In the genomic region with DNA sequence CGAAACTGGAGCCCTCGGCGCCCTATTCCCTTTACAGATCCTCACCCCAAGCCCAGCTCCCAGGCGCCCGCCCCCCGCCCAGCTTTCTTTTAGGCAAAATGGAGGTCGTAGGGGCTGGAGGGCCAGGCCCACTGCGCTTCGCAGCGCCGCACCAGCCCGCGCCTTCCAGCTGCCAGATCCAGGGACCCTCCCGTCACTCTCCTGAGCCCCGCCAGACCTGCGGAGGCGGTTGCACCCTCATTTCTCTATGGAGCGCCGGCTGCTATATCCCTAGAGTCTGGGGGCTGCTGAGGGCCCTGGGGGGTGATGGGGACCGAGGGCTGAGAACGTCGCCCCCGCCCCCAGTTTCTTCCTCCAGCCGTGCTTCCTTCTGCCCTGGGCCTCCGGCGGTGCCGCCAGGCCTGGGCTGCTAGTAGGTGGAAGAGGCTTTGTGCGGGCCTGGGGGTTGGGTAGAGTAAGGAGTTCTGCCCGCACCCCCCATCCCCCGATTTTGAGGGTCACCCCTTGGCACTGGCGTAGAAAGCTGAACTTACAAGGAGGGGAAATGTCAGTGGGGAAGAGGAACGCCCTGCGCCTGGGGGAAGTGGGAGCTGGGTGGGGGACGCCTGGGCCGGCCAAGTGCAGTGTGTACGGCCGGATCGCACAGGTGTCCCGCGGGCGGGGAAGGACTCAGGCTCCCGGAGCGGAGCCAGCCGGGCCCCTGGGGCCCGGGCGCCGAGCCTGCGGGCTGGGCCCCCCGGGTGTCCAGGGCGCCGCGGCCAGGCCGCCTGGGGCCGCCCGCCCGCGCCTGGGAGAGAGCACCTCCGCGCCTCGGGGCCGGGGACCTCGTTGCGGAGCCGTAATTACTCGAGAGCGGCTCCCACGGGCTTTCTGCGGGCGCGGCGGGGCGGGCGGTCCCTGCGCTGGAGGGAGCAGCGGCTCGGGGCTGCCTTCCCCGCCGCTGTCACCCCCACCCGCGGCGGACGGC, we compare ENCODE assay signal across 8 cellular contexts. TPM values are rescaled to one million over a fixed set of nuclear protein-coding genes. Genes with fewer than 3 reads are reported as not detected.
DNase-seq lines count a peak whose midpoint lies in the region; ATAC-seq and TF ChIP-seq lines count a peak whose summit lies in the region.

No MANE protein-coding gene starts in this region.

- H3K4me1 ChIP-seq in cardiac muscle cell (ENCODE audit: low read depth) (peaks cover 4% of the 10 kb centered on the region), prostate gland (replicated peaks) (peaks cover 15% of the 10 kb centered on the region)

- TF ChIP-seq POLR2A in prostate gland (IDR thresholded peaks at IDR 0.05): no peak

- ATAC-seq in HG02678 (IDR thresholded peaks at IDR 0.05; ENCODE audit: unreplicated experiment) (no peak), GM18511 (IDR thresholded peaks at IDR 0.05; ENCODE audit: unreplicated experiment) (no peak)

- H3K27me3 ChIP-seq in cardiac muscle cell (peaks cover 9% of the 10 kb centered on the region), prostate gland (replicated peaks; ENCODE audit: insufficient read depth) (no peaks in the 10 kb centered on the region)

- peak overlapping the region; percentile 96 for H3K4me3 ChIP-seq in cardiac muscle cell
- H3K4me3 ChIP-seq in prostate gland: peak overlapping the region; percentile 98 to 99

- H3K9me3 ChIP-seq in cardiac muscle cell (ENCODE audit: low read depth) (no peaks in the 10 kb centered on the region), prostate gland (no peaks in the 10 kb centered on the region)

- H3K36me3 ChIP-seq in cardiac muscle cell (peaks cover 21% of the 10 kb centered on the region), prostate gland (peaks cover 5 to 10% of the 10 kb centered on the region in 2 donors)

- under 1% methylated on average over 26 of the region's 82 CpGs for WGBS in prostate gland

- TF ChIP-seq CTCF in cardiac muscle cell (IDR thresholded peaks at IDR 0.05; ENCODE audit: low read depth, low read length) (no peak), prostate gland (IDR thresholded peaks at IDR 0.05) (no peak)

- H3K27ac ChIP-seq in cardiac muscle cell: peak overlapping the region; percentile 74
- H3K27ac ChIP-seq in prostate gland: peak overlapping the region; percentile 99

- intact Hi-C loops in prostate gland (cut with DNase I): loop anchor here (10.0 kb wide), 1 partner anchor 200 kb away; the partner anchor contains the start of gene TSC22D4

- DNase-seq in EH (ENCODE audit: low read depth) (peak; percentile 16), NAMALWA (ENCODE audit: low spot score) (peak; percentile 70), cardiac muscle cell (ENCODE audit: low read depth in 1 of 2, low spot score in 1 of 2) (peak in 1 of 2 donors; percentile 63), prostate gland (ENCODE audit: low spot score) (no peak), GM19238 (ENCODE audit: insufficient read length, low spot score) (no peak)
- peak; percentile 49 for DNase-seq in activated naive CD4-positive, alpha-beta T cell treated with Interleukin-2 at 50 U/mL for 16 hours

RNA-seq across cellular contexts. Expression of gene GNB2, which starts 1.2 kb away (rescaled TPM):
- total RNA-seq in cardiac muscle cell (233 and 234 TPM in 2 replicates), prostate gland (100 to 1,000 TPM; 376 to 417 TPM)
- polyA plus RNA-seq in cardiac muscle cell: 241 and 286 TPM in 2 replicates

RNA-seq across cellular contexts. Expression of gene ACTL6B, which starts 18.5 kb away (rescaled TPM):
- total RNA-seq in cardiac muscle cell: not detected in 2 replicates
- polyA plus RNA-seq in cardiac muscle cell: not detected in 2 replicates
- 1 to 10 TPM in 1 of 2 donors, not detected in 1; 2.4 TPM for total RNA-seq in prostate gland

RNA-seq across cellular contexts. Expression of gene GIGYF1, which starts 19.3 kb away (rescaled TPM):
- total RNA-seq in cardiac muscle cell (31.9 and 53.2 TPM in 2 replicates), prostate gland (10 to 100 TPM; 37.0 to 82.2 TPM)
- 14.0 and 20.1 TPM in 2 replicates for polyA plus RNA-seq in cardiac muscle cell

RNA-seq across cellular contexts. Expression of gene POP7, which starts 31.2 kb away (rescaled TPM):
- total RNA-seq in cardiac muscle cell: 30.6 and 45.7 TPM in 2 replicates
- 40.2 and 68.3 TPM in 2 replicates for polyA plus RNA-seq in cardiac muscle cell
- 10 to 100 TPM; 41.4 to 45.2 TPM for total RNA-seq in prostate gland

RNA-seq across cellular contexts. Expression of gene TFR2, which starts 33.4 kb away (rescaled TPM):
- 0.89 and 2.5 TPM in 2 replicates for total RNA-seq in cardiac muscle cell
- 0.39 TPM in 1 of 2 replicates, not detected in the other for polyA plus RNA-seq in cardiac muscle cell
- 1 to 10 TPM in 1 of 2 donors, under 1 TPM in 1; 0.59 to 2.3 TPM for total RNA-seq in prostate gland

Comparison
In these comparisons a context has a peak if more than half of its experiments do, and no peak if none do; other contexts are left out.
1. DNase-seq: peak in EH (single experiment), NAMALWA (single experiment) and activated naive CD4-positive, alpha-beta T cell treated with Interleukin-2 at 50 U/mL for 16 hours (single experiment); none in prostate gland (single experiment) and GM19238 (single experiment).